Comparison of ENCODE assay signal across 13 cellular contexts in the genomic region with DNA sequence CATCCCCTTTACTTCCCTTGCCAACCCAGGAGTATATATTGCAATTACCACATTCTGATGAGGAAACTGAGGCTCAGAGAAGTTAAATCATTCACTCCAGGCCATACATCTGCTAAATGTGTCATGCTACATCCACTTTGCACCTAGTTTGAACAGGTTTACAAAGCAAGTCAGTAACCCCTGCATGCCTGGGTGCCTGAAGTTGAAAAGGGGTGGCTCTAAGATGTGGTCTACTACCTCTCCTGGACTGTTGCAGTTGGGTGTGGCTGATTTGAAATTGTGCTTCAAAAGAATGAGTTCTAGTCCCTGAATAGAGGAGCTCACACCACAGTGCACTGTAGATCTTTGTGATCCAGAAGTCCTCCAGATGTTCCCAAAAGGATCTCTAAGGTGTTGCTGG. TPM values are rescaled to one million over a fixed set of nuclear protein-coding genes. Genes with fewer than 3 reads are reported as not detected.
DNase-seq lines count a peak whose midpoint lies in the region; ATAC-seq, FAIRE-seq and TF ChIP-seq lines count a peak whose summit lies in the region.
"Had no signal": no experiment of that assay in that cellular context is flagged by ENCODE, and none has a peak within 500 bp of the region (broad histone marks: within the 10 kb centered on the region; RNA-seq: fewer than 3 reads in every experiment).

No MANE protein-coding gene starts in this region.

- H3K4me3 ChIP-seq in SJSA1 (no peak overlapping the region), gastroesophageal sphincter (no peak overlapping the region), endodermal cell (ENCODE audit: low read length) (no peak overlapping the region)

- peaks cover 98% of the 10 kb centered on the region for H3K4me1 Mint-ChIP-seq in stimulated activated memory B cell treated with anti-CD40 and anti-IgM and Interleukin-4, amounts not matched to agents 10 μg/mL and 1 μg/mL and 100 μg/mL, for 72 hours
- H3K4me1 Mint-ChIP-seq in endodermal cell, result peaks cover 43% of the 10 kb centered on the region

- ATAC-seq in gastroesophageal sphincter, result no peak
- no peak for ATAC-seq in stimulated activated memory B cell treated with anti-CD40 and anti-IgM and Interleukin-4, amounts not matched to agents 10 μg/mL and 1 μg/mL and 100 μg/mL, for 72 hours

- H3K36me3 ChIP-seq in SJSA1, result no peaks in the 10 kb centered on the region
- no peaks in the 10 kb centered on the region for H3K36me3 ChIP-seq in gastroesophageal sphincter
- no peaks in the 10 kb centered on the region for H3K36me3 ChIP-seq in endodermal cell (ENCODE audit: control insufficient read depth, insufficient read depth, low read length)

- TF ChIP-seq CTCF in gastroesophageal sphincter (IDR thresholded peaks at IDR 0.05), result no peak
- no peak for TF ChIP-seq CTCF in endodermal cell (conservative IDR thresholded peaks at IDR 0.05)
- TF ChIP-seq CTCF in GM20000 (IDR thresholded peaks at IDR 0.05; ENCODE audit: extremely low read depth, missing control alignments), result no peak

- H3K27me3 ChIP-seq in SJSA1 (replicated peaks) (no peaks in the 10 kb centered on the region), gastroesophageal sphincter (no peaks in the 10 kb centered on the region), endodermal cell (ENCODE audit: control insufficient read depth, insufficient read depth, low read length, poor library complexity, severe bottlenecking) (peaks cover 14% of the 10 kb centered on the region)

- no peak overlapping the region for H3K9ac ChIP-seq in endodermal cell (ENCODE audit: extremely low read depth, low read length, poor library complexity, severe bottlenecking)

- H3K27ac Mint-ChIP-seq in stimulated activated memory B cell treated with anti-CD40 and anti-IgM and Interleukin-4, amounts not matched to agents 10 μg/mL and 1 μg/mL and 100 μg/mL, for 72 hours, result peak overlapping the region; percentile 97
- H3K27ac Mint-ChIP-seq in endodermal cell, result no peak overlapping the region
- H3K27ac Mint-ChIP-seq: H9 had no signal

- H3K36me3 Mint-ChIP-seq in stimulated activated memory B cell treated with anti-CD40 and anti-IgM and Interleukin-4, amounts not matched to agents 10 μg/mL and 1 μg/mL and 100 μg/mL, for 72 hours, result peaks cover 2% of the 10 kb centered on the region
- H3K36me3 Mint-ChIP-seq in endodermal cell (ENCODE audit: low read depth), result no peaks in the 10 kb centered on the region

- H3K27ac ChIP-seq in SJSA1, result peak overlapping the region; percentile 82
- H3K27ac ChIP-seq in gastroesophageal sphincter, result peak overlapping the region in 3 of 4 donors; percentile 64 to 75 (median 73)
- H3K27ac ChIP-seq in endodermal cell (ENCODE audit: low read depth, low read length), result no peak overlapping the region

- peak; percentile 59 for FAIRE-seq in GM18507 (lab: Jason Lieb, UNC)
- FAIRE-seq: endometrium had no signal

- TF ChIP-seq POLR2A in gastroesophageal sphincter (IDR thresholded peaks at IDR 0.05), result no peak

- peak overlapping the region; percentile 47 for H3K4me3 Mint-ChIP-seq in stimulated activated memory B cell treated with anti-CD40 and anti-IgM and Interleukin-4, amounts not matched to agents 10 μg/mL and 1 μg/mL and 100 μg/mL, for 72 hours
- H3K4me3 Mint-ChIP-seq in endodermal cell, result no peak overlapping the region

- DNase-seq in GM18507 (ENCODE audit: extremely low spot score, insufficient read length, low read depth) (no peak), SJSA1 (ENCODE audit: low read depth in 1 of 2, low spot score in 2 of 2) (no peak), NCI-H2081 treated with DMSO at 0.1 percent for 48 hours (lab: John Stamatoyannopoulos, UW) (no peak), endodermal cell (no peak), GM20000 (ENCODE audit: low spot score) (no peak)
- DNase-seq: H9; NCI-H1092 treated with DMSO at 0.1 percent for 48 hours; NK-92 treated with Interleukin-12 subunit alpha and Interleukin-12 subunit beta, amount 100 ng/mL, for 24 hours; nucleus accumbens; stimulated activated CD4-positive, alpha-beta T cell treated with anti-CD3 and anti-CD28 coated beads, Interleukin-4, amount 100 ng/mL, for 1 hour had no signal

- H3K4me1 ChIP-seq in SJSA1 (replicated peaks), result peaks cover 82% of the 10 kb centered on the region
- peaks cover 11 to 72% (median 24%) of the 10 kb centered on the region in 3 donors for H3K4me1 ChIP-seq in gastroesophageal sphincter
- H3K4me1 ChIP-seq in endodermal cell (ENCODE audit: control insufficient read depth, insufficient read depth, low read length), result peaks cover 3% of the 10 kb centered on the region

- H3K9me3 ChIP-seq in SJSA1 (replicated peaks), result no peaks in the 10 kb centered on the region
- no peaks in the 10 kb centered on the region for H3K9me3 ChIP-seq in gastroesophageal sphincter
- H3K9me3 ChIP-seq in endodermal cell (ENCODE audit: control insufficient read depth, low read length), result no peaks in the 10 kb centered on the region

- no peaks in the 10 kb centered on the region for H3K27me3 Mint-ChIP-seq in stimulated activated memory B cell treated with anti-CD40 and anti-IgM and Interleukin-4, amounts not matched to agents 10 μg/mL and 1 μg/mL and 100 μg/mL, for 72 hours
- peaks cover 49% of the 10 kb centered on the region for H3K27me3 Mint-ChIP-seq in endodermal cell (ENCODE audit: insufficient read depth)

- H3K9me3 Mint-ChIP-seq in stimulated activated memory B cell treated with anti-CD40 and anti-IgM and Interleukin-4, amounts not matched to agents 10 μg/mL and 1 μg/mL and 100 μg/mL, for 72 hours, result peaks cover 2% of the 10 kb centered on the region
- no peaks in the 10 kb centered on the region for H3K9me3 Mint-ChIP-seq in endodermal cell
- H3K9me3 Mint-ChIP-seq: H9 had no signal

- TF ChIP-seq EP300 in gastroesophageal sphincter (IDR thresholded peaks at IDR 0.05), result no peak

RNA-seq across cellular contexts. Expression of a gene that starts 23.7 kb away (rescaled TPM):
- 8.4 and 10.7 TPM in 2 replicates for total RNA-seq in SJSA1 (2014; rRNA removed; shearing (Covaris generic))
- total RNA-seq in gastroesophageal sphincter (10 to 100 TPM; 13.8 to 21.6 (median 17.9) TPM), endodermal cell (under 1 TPM in 1 of 2 donors, not detected in 1; 0.20 TPM)
- 2.2 TPM for polyA plus RNA-seq in endodermal cell (2013, experiment 1 of 2)
- 2.0 TPM for polyA plus RNA-seq in endodermal cell (2013, experiment 2 of 2)
